ENCODE assay signal across 7 cellular contexts in the genomic region with DNA sequence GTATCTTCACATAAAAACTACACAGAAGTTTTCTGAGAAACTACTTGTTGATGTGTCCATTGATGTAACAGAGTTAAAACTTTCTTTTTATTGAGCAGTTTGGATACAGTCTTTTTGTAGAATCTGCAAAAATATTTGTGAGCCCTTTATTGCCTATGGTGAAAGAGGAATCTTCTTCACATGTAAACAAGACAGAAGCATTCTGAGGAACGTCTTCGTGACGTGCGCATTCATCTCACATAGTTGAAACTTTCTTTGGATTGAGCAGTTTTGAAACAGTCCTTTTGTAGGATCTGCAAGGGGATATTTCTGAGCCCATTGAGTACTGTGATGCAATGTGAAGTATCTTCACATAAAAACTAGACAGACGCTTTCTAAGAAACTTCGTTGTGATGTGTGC.
DNase-seq lines count a peak whose midpoint lies in the region; ATAC-seq, FAIRE-seq and TF ChIP-seq lines count a peak whose summit lies in the region.
"Not testable (repeated sequence)": the region's sequence is repeated elsewhere in the genome, so short reads cannot be mapped to it uniquely, and the experiment has no call there.

No MANE protein-coding gene starts in this region.

- H3K27me3 Mint-ChIP-seq in activated CD4-positive, alpha-beta memory T cell treated with anti-CD3 and anti-CD28 coated beads for 36 hours; chondrocyte (ENCODE audit: low read depth): not testable (repeated sequence)

- not testable (repeated sequence) for H3K27me3 ChIP-seq in left ventricle myocardium inferior (ENCODE audit: low read depth); psoas muscle (ENCODE audit: insufficient read depth in 3 of 3, low read length in 2 of 3); stomach; upper lobe of right lung

- H3K27ac Mint-ChIP-seq in activated CD4-positive, alpha-beta memory T cell treated with anti-CD3 and anti-CD28 coated beads for 36 hours; chondrocyte (ENCODE audit: unreplicated experiment): not testable (repeated sequence)

- H3K4me1 ChIP-seq in left ventricle myocardium inferior; kidney (ENCODE audit: control insufficient read depth in 1 of 2, insufficient read depth in 1 of 2, low read depth in 1 of 2, low read length in 2 of 2); psoas muscle; stomach; upper lobe of right lung: not testable (repeated sequence)

- DNase-seq in activated CD4-positive, alpha-beta memory T cell treated with anti-CD3 and anti-CD28 coated beads for 36 hours: peak; percentile 11
- DNase-seq in chondrocyte (ENCODE audit: low spot score) (peak; percentile 35), left ventricle myocardium inferior (peak; percentile 17), kidney (peak; percentile 35), psoas muscle (peak; percentile 6 to 39), stomach (peak; percentile 48), upper lobe of right lung (peak; percentile 27)

- ATAC-seq in psoas muscle, upper lobe of right lung: not testable (repeated sequence)

- peaks cover 33% of the 10 kb centered on the region for H3K9me3 Mint-ChIP-seq in activated CD4-positive, alpha-beta memory T cell treated with anti-CD3 and anti-CD28 coated beads for 36 hours
- peaks cover 27% of the 10 kb centered on the region for H3K9me3 Mint-ChIP-seq in chondrocyte (ENCODE audit: low read depth)

- H3K4me3 Mint-ChIP-seq in activated CD4-positive, alpha-beta memory T cell treated with anti-CD3 and anti-CD28 coated beads for 36 hours; chondrocyte (ENCODE audit: unreplicated experiment): not testable (repeated sequence)

- H3K27ac ChIP-seq in left ventricle myocardium inferior (replicated peaks); kidney (ENCODE audit: low read depth in 2 of 2, low read length in 2 of 2); psoas muscle; stomach; upper lobe of right lung: not testable (repeated sequence)

- TF ChIP-seq EP300 in stomach (IDR thresholded peaks at IDR 0.05): not testable (repeated sequence)

- H3K9ac ChIP-seq in kidney (ENCODE audit: low read length in 2 of 2): not testable (repeated sequence)

- intact Hi-C loops in activated CD4-positive, alpha-beta memory T cell treated with anti-CD3 and anti-CD28 coated beads for 36 hours (cut with micrococcal nuclease); left ventricle myocardium inferior (cut with micrococcal nuclease); kidney (cut with DNase I); psoas muscle (cut with DNase I); stomach (cut with DNase I; ENCODE audit: low total_unique reads); upper lobe of right lung (cut with DNase I): not testable (repeated sequence)

- POLR2A ChIA-PET in activated CD4-positive, alpha-beta memory T cell treated with anti-CD3 and anti-CD28 coated beads for 36 hours (lab: Charles Lee): not testable (repeated sequence)

- H3K36me3 ChIP-seq in left ventricle myocardium inferior; kidney (ENCODE audit: control insufficient read depth in 1 of 2, insufficient read depth in 2 of 2, low read length in 2 of 2); psoas muscle (ENCODE audit: insufficient read depth in 1 of 2, low read depth in 1 of 2); stomach; upper lobe of right lung: not testable (repeated sequence)

- FAIRE-seq in kidney (lab: Jason Lieb, UNC): not testable (repeated sequence)

- H3K36me3 Mint-ChIP-seq in activated CD4-positive, alpha-beta memory T cell treated with anti-CD3 and anti-CD28 coated beads for 36 hours; chondrocyte (ENCODE audit: low read depth): not testable (repeated sequence)

- H3K4me1 Mint-ChIP-seq in activated CD4-positive, alpha-beta memory T cell treated with anti-CD3 and anti-CD28 coated beads for 36 hours (ENCODE audit: low read depth); chondrocyte (ENCODE audit: low read depth): not testable (repeated sequence)

- peaks cover 59% of the 10 kb centered on the region for H3K9me3 ChIP-seq in left ventricle myocardium inferior (replicated peaks)
- H3K9me3 ChIP-seq in kidney (ENCODE audit: control insufficient read depth in 1 of 2, low read length in 2 of 2); psoas muscle: not testable (repeated sequence)
- H3K9me3 ChIP-seq in stomach: peaks cover 15 to 45% (median 30%) of the 10 kb centered on the region in 4 donors
- H3K9me3 ChIP-seq in upper lobe of right lung: peaks cover 17% of the 10 kb centered on the region

- not testable (repeated sequence) for H3K4me3 ChIP-seq in left ventricle myocardium inferior; kidney (ENCODE audit: low read length in 2 of 2); psoas muscle; stomach; upper lobe of right lung

- TF ChIP-seq CTCF in chondrocyte (IDR thresholded peaks at IDR 0.05); left ventricle myocardium inferior (IDR thresholded peaks at IDR 0.05; ENCODE audit: borderline replicate concordance); kidney (IDR thresholded peaks at IDR 0.05; ENCODE audit: borderline replicate concordance, extremely low read depth, insufficient read depth); psoas muscle (IDR thresholded peaks at IDR 0.05); stomach (IDR thresholded peaks at IDR 0.05); upper lobe of right lung (IDR thresholded peaks at IDR 0.05): not testable (repeated sequence)

- TF ChIP-seq POLR2A in stomach (IDR thresholded peaks at IDR 0.05): not testable (repeated sequence)

- 52 to 55% (median 55%) methylated on average over 4 to 5 of the region's 6 CpGs for WGBS in psoas muscle, 3 donors
- 48 to 75% (median 60%) methylated on average over 4 to 6 of the region's 6 CpGs for WGBS in stomach, 5 donors

- CTCF ChIA-PET in activated CD4-positive, alpha-beta memory T cell treated with anti-CD3 and anti-CD28 coated beads for 36 hours (lab: Charles Lee): not testable (repeated sequence)
